Comparison of ENCODE assay signal across 1 cellular context in genomic region chr6:143060806-143061596, GRCh38.
TF ChIP-seq lines count a peak whose summit lies in the region.

TSS of gene AIG1 (plus strand) at chr6:143060889. CDS start at chr6:143060926, 37 bp downstream.

TF ChIP-seq in K562, 482 proteins besides CTCF, POLR2A, EP300 and RAD21 (continued from another document and continues in another):
- TF ChIP-seq ZBTB43 (CRISPR knock-in tag; IDR thresholded peaks at IDR 0.05), result peak; percentile 82; the same call in 1 of the 2 replicates
- TF ChIP-seq KAT2B (IDR thresholded peaks at IDR 0.05; ENCODE audit: low read depth, low read length), result no peak
- TF ChIP-seq HNRNPUL1 (IDR thresholded peaks at IDR 0.05; ENCODE audit: low read length), result no peak
- no peak for TF ChIP-seq CHD7 (IDR thresholded peaks at IDR 0.05; ENCODE audit: low read depth, low read length)
- TF ChIP-seq ZNF316 (IDR thresholded peaks at IDR 0.05), result no peak
- TF ChIP-seq C11orf30 (IDR thresholded peaks at IDR 0.05; ENCODE audit: low read depth), result no peak
- no peak for TF ChIP-seq ZNF511 (CRISPR knock-in tag; IDR thresholded peaks at IDR 0.05)
- no peak for TF ChIP-seq CUX1 (CRISPR knock-in tag; IDR thresholded peaks at IDR 0.05)
- TF ChIP-seq ZKSCAN1 (IDR thresholded peaks at IDR 0.05; ENCODE audit: low read depth, low read length), result no peak
- TF ChIP-seq THAP7 (CRISPR knock-in tag; IDR thresholded peaks at IDR 0.05), result no peak
- 0 out of 2 replicates have a peak, but pooled peaks have one; percentile 11 for TF ChIP-seq ZNF76 (CRISPR knock-in tag; IDR thresholded peaks at IDR 0.05; ENCODE audit: borderline replicate concordance)
- no peak for TF ChIP-seq SMARCA5 (IDR thresholded peaks at IDR 0.05)
- no peak for TF ChIP-seq ZNF354B (CRISPR knock-in tag; IDR thresholded peaks at IDR 0.05)
- TF ChIP-seq NR1H2 (CRISPR knock-in tag; IDR thresholded peaks at IDR 0.05), result no peak
- TF ChIP-seq ZNF282 (CRISPR knock-in tag; IDR thresholded peaks at IDR 0.05), result no peak
- TF ChIP-seq ZNF785 (CRISPR knock-in tag; IDR thresholded peaks at IDR 0.05), result no peak
- no peak for TF ChIP-seq FOXA3 (CRISPR knock-in tag; conservative IDR thresholded peaks at IDR 0.05 in 1 of 2, IDR thresholded peaks at IDR 0.05 in 1 of 2)
- TF ChIP-seq ZNF263 (CRISPR knock-in tag; IDR thresholded peaks at IDR 0.05; ENCODE audit: borderline replicate concordance), result 0 out of 2 replicates have a peak, but pooled peaks have one; percentile 38
- TF ChIP-seq KLF6 (CRISPR knock-in tag; IDR thresholded peaks at IDR 0.05; ENCODE audit: borderline replicate concordance), result no peak
- TF ChIP-seq ASH1L (IDR thresholded peaks at IDR 0.05; ENCODE audit: borderline replicate concordance, low read depth, partially characterized antibody), result no peak
- no peak for TF ChIP-seq ZBTB9 (CRISPR knock-in tag; IDR thresholded peaks at IDR 0.05)
- no peak for TF ChIP-seq EHMT2 (IDR thresholded peaks at IDR 0.05)
- peak; percentile 46 for TF ChIP-seq SMARCA4 (IDR thresholded peaks at IDR 0.05)
- no peak for TF ChIP-seq POLR3G (IDR thresholded peaks at IDR 0.05; ENCODE audit: extremely low read depth, insufficient read length, insufficient replicate concordance)
- no peak; the same call in 1 of the 2 replicates for TF ChIP-seq CREM (IDR thresholded peaks at IDR 0.05; ENCODE audit: low read depth)
- TF ChIP-seq ZNF764 (CRISPR knock-in tag; IDR thresholded peaks at IDR 0.05; ENCODE audit: low read depth), result no peak
- TF ChIP-seq RBM39 (optimal IDR thresholded peaks at IDR 0.05; ENCODE audit: low read depth, low read length), result no peak
- no peak; the same call in 1 of the 2 replicates for TF ChIP-seq CREB1 (IDR thresholded peaks at IDR 0.05)
- peak; percentile 22; the same call in 1 of the 2 replicates for TF ChIP-seq CREB1 (CRISPR knock-in tag; IDR thresholded peaks at IDR 0.05)
- no peak for TF ChIP-seq SMAD3 (CRISPR knock-in tag; conservative IDR thresholded peaks at IDR 0.05)
- no peak for TF ChIP-seq ZNF780A (CRISPR knock-in tag; IDR thresholded peaks at IDR 0.05)
- peak; percentile 58 for TF ChIP-seq SAP30 (IDR thresholded peaks at IDR 0.05; ENCODE audit: borderline replicate concordance, insufficient read depth, low read depth, low read length, poor library complexity, severe bottlenecking)
- TF ChIP-seq GATA2 (CRISPR knock-in tag; IDR thresholded peaks at IDR 0.05), result no peak
- peak; percentile 51; the same call in 1 of the 2 replicates for TF ChIP-seq SP1 (CRISPR knock-in tag; IDR thresholded peaks at IDR 0.05)
- TF ChIP-seq ZNF146 (CRISPR knock-in tag; IDR thresholded peaks at IDR 0.05; ENCODE audit: unreplicated experiment), result no peak
- no peak for TF ChIP-seq POLR3A (IDR thresholded peaks at IDR 0.05; ENCODE audit: borderline replicate concordance, extremely low read depth, insufficient read depth, insufficient read length)
- TF ChIP-seq MAFK (IDR thresholded peaks at IDR 0.05; ENCODE audit: low read length), result no peak
- TF ChIP-seq COPS2 (conservative IDR thresholded peaks at IDR 0.05), result no peak
- TF ChIP-seq RBM15 (IDR thresholded peaks at IDR 0.05; ENCODE audit: insufficient read depth, low read length), result no peak
- TF ChIP-seq SREBF1 (IDR thresholded peaks at IDR 0.05; ENCODE audit: borderline replicate concordance, low read depth, low read length), result no peak
- TF ChIP-seq ZNF280A (IDR thresholded peaks at IDR 0.05; ENCODE audit: low read depth, partially characterized antibody), result no peak
- TF ChIP-seq HEY1 (CRISPR knock-in tag; IDR thresholded peaks at IDR 0.05; ENCODE audit: borderline replicate concordance), result no peak
- TF ChIP-seq JUN (IDR thresholded peaks at IDR 0.05; ENCODE audit: borderline replicate concordance, low read depth, low read length), result no peak
- TF ChIP-seq JUN (CRISPR knock-in tag; IDR thresholded peaks at IDR 0.05; ENCODE audit: borderline replicate concordance), result no peak
- TF ChIP-seq NFXL1 (CRISPR knock-in tag; IDR thresholded peaks at IDR 0.05), result no peak
